ENCODE assay signal across 7 cellular contexts in the genomic region with DNA sequence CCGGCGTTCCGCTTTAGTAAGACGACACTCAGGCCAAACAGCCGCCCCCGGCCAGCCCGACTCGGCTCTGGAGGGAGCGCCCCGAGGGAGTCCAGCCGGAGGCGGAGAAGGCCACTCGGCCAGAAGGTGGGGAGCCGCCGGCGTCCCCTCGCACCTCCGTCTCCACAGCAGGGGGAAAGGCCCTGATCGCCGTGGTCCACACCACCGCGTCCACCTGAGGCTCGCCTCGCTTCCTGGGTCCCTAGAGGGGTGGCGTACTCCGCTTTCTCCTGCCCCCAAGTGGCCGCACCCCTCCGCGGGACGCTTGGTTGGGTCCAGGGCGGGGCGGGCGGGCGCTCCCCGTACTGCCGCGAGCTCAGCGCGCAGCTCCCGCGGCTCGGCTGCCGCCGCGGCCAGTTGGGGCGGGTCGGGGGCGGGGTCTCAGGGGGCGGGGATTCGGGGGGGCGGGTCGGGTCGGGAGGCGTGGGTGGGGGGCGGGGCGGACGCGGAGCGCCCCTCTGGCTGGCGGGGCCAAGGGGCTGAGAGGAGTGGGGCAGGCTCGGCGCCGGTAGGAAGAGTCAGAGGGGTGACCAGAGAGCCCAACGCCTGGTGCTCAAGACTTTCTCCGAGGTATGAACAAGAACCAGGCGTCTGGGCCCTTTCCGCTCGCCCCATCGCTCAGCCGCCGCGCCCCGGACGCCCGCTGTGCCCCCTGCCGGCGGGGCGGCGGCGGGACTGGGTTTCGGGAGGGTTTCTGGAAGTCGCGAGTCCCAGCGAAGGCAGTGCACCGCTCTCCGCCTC. TPM values are rescaled to one million over a fixed set of nuclear protein-coding genes. Genes with fewer than 3 reads are reported as not detected.
DNase-seq lines count a peak whose midpoint lies in the region; ATAC-seq and TF ChIP-seq lines count a peak whose summit lies in the region.

A gene (plus strand): TSS at position 523 of the 780 bp plus-strand sequence. CDS start 37,927 bp downstream, outside the sequence.

- H4K20me1 ChIP-seq in smooth muscle cell (ENCODE audit: low read depth): peaks cover 52% of the 10 kb centered on the region

- WGBS in smooth muscle cell (ENCODE audit: low lambda C conversion rate): under 1% methylated on average over 64 of the region's 86 CpGs

- intact Hi-C loops in breast epithelium (cut with DNase I; ENCODE audit: low total_unique reads): no loop called here

- DNase-seq in NCI-H187 treated with DMSO at 0.1 percent for 48 hours (lab: John Stamatoyannopoulos, UW): peak; percentile 51
- DNase-seq in breast epithelium (ENCODE audit: low spot score in 2 of 2): peak; percentile 81 to 84
- DNase-seq in iPS-NIHi7 (ENCODE audit: extremely low spot score): peak; percentile 86
- DNase-seq in smooth muscle cell (lab: John Stamatoyannopoulos, UW; ENCODE audit: unreplicated experiment): peak; percentile 94

- H3K4me2 ChIP-seq in smooth muscle cell: peak within 1 kb of the TSS; percentile 99

- H3K4me1 ChIP-seq in breast epithelium (peaks cover 0 to 4% of the 10 kb centered on the region in 2 donors), smooth muscle cell (ENCODE audit: low read depth) (peaks cover 40% of the 10 kb centered on the region)

- H3K27ac ChIP-seq in VCaP (peak within 1 kb of the TSS; percentile 88), breast epithelium (peak within 1 kb of the TSS; percentile 99), smooth muscle cell (ENCODE audit: low read depth) (peak within 1 kb of the TSS; percentile 97)

- H3K79me2 ChIP-seq in smooth muscle cell (ENCODE audit: low read depth): peaks cover 94% of the 10 kb centered on the region

- TF ChIP-seq CTCF in VCaP (conservative IDR thresholded peaks at IDR 0.05): peak; percentile 85
- TF ChIP-seq CTCF in breast epithelium (IDR thresholded peaks at IDR 0.05): peak; percentile 72 to 90 (median 87)
- TF ChIP-seq CTCF in smooth muscle cell (IDR thresholded peaks at IDR 0.05; ENCODE audit: borderline replicate concordance, insufficient read depth, poor library complexity, severe bottlenecking): peak; percentile 83

- H3K9ac ChIP-seq in smooth muscle cell (ENCODE audit: low read depth): peak within 1 kb of the TSS; percentile 99

- H3K4me3 ChIP-seq in breast epithelium: peak within 1 kb of the TSS; percentile 96 to 98 (median 96)
- peak within 1 kb of the TSS; percentile 81 for H3K4me3 ChIP-seq in smooth muscle cell

- peaks cover 21% of the 10 kb centered on the region for H3F3A ChIP-seq in smooth muscle cell (ENCODE audit: low read depth)

- H2AFZ ChIP-seq in smooth muscle cell (ENCODE audit: low read depth): no peak within 1 kb of the TSS

- no peaks in the 10 kb centered on the region for H3K36me3 ChIP-seq in breast epithelium
- no peaks in the 10 kb centered on the region for H3K36me3 ChIP-seq in smooth muscle cell (ENCODE audit: low read depth)

- TF ChIP-seq POLR2A in breast epithelium (IDR thresholded peaks at IDR 0.05): peak; percentile 64

- H3K27me3 ChIP-seq in breast epithelium (no peaks in the 10 kb centered on the region), smooth muscle cell (ENCODE audit: low read depth) (no peaks in the 10 kb centered on the region)

- no peaks in the 10 kb centered on the region for H3K9me3 ChIP-seq in breast epithelium
- no peaks in the 10 kb centered on the region for H3K9me3 ChIP-seq in smooth muscle cell (replicated peaks; ENCODE audit: low read depth)

- ATAC-seq in GM18511 (IDR thresholded peaks at IDR 0.05; ENCODE audit: unreplicated experiment) (peak; percentile 78), HG02943 (IDR thresholded peaks at IDR 0.05; ENCODE audit: low read depth, unreplicated experiment) (peak; percentile 74)

RNA-seq across cellular contexts. Expression of the gene that starts here (rescaled TPM):
- total RNA-seq in breast epithelium (100 to 1,000 TPM in 1 of 3 donors, 10 to 100 TPM in 2; 14.6 to 111 (median 80.3) TPM), smooth muscle cell (564 and 578 TPM in 2 replicates)
- polyA plus RNA-seq in smooth muscle cell: 197 and 254 TPM in 2 replicates

Comparison
In these comparisons a context has a peak if more than half of its experiments do, and no peak if none do; other contexts are left out.
1. Peak in every context shown above with its lines: DNase-seq, ATAC-seq, H3K4me3 ChIP-seq and H3K27ac ChIP-seq.